ENCODE assay signal across 5 cellular contexts in the genomic region with DNA sequence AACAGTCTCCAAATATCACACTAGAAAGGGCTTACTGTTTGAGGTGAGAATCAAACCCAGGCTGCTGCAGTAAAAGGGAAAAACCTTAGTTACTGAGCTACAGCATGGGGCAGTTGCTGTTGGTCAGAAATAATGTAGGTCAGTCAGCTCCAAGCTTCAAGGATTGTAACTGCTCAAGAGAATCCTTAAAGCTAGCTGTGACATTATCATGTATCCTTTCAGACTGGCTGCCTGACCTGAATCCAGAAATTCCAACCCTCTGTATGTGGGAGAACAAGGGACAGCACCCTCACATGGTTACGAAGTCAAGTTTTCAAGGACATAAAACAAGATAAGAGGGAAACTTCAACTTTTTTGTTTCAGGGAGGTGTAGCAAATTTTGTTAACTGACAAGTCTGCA.
A peak's percentile ranks its signal among the peaks of the same experiment; 100 is the strongest.
DNase-seq lines count a peak whose midpoint lies in the region; ATAC-seq, FAIRE-seq and TF ChIP-seq lines count a peak whose summit lies in the region.
"Not testable (repeated sequence)": the region's sequence is repeated elsewhere in the genome, so short reads cannot be mapped to it uniquely, and the experiment has no call there.

No MANE protein-coding gene starts in this region.

- intact Hi-C loops in testis (cut with DNase I; ENCODE audit: low total_unique reads), result not testable (repeated sequence)

- not testable (repeated sequence) for H2AFZ ChIP-seq in GM23338

- H3K79me2 ChIP-seq in GM23338 (replicated peaks; ENCODE audit: insufficient read depth), result not testable (repeated sequence)

- peaks cover 54% of the 10 kb centered on the region for H3K9me3 Mint-ChIP-seq in GM23338

- not testable (repeated sequence) for H3K27me3 Mint-ChIP-seq in GM23338 (ENCODE audit: insufficient read depth, low read depth, poor library complexity)

- H3F3A ChIP-seq in GM23338 (replicated peaks; ENCODE audit: low read depth), result not testable (repeated sequence)

- peak; percentile 67 for ATAC-seq in GM23338

- FAIRE-seq in bronchial epithelial cell (lab: Jason Lieb, UNC), result peak; percentile 36
- peak; percentile 15 for FAIRE-seq in endometrium (lab: Jason Lieb, UNC)

- 62 to 63% methylated on average over 1 of the region's 1 CpG for WGBS in testis, 2 donors

- not testable (repeated sequence) for H3K9me3 ChIP-seq in testis

- not testable (repeated sequence) for H3K4me2 ChIP-seq in GM23338

- TF ChIP-seq POLR2A in testis (IDR thresholded peaks at IDR 0.05), result not testable (repeated sequence)

- not testable (repeated sequence) for H3K27ac ChIP-seq in GM23338 (ENCODE audit: low read depth); testis

- not testable (repeated sequence) for H3K36me3 Mint-ChIP-seq in GM23338 (ENCODE audit: low read depth)

- TF ChIP-seq CTCF in GM23338 (conservative IDR thresholded peaks at IDR 0.05; ENCODE audit: low read depth in 2 of 2); bronchial epithelial cell (IDR thresholded peaks at IDR 0.05; ENCODE audit: insufficient read depth, low read length, severe bottlenecking); testis (IDR thresholded peaks at IDR 0.05): not testable (repeated sequence)

- H3K36me3 ChIP-seq in GM23338 (ENCODE audit: insufficient read depth); bronchial epithelial cell (ENCODE audit: control insufficient read depth, insufficient read depth, low read length); testis (ENCODE audit: low read depth, missing control alignments): not testable (repeated sequence)

- not testable (repeated sequence) for H3K4me1 Mint-ChIP-seq in GM23338

- H3K4me1 ChIP-seq in GM23338 (ENCODE audit: insufficient read depth); testis: not testable (repeated sequence)

- H3K4me3 Mint-ChIP-seq in GM23338, result not testable (repeated sequence)

- H4K20me1 ChIP-seq in GM23338 (replicated peaks; ENCODE audit: insufficient read depth), result not testable (repeated sequence)

- not testable (repeated sequence) for H3K27me3 ChIP-seq in GM23338 (ENCODE audit: insufficient read depth); bronchial epithelial cell (ENCODE audit: control insufficient read depth, insufficient read depth, low read length); testis

- not testable (repeated sequence) for H3K9me2 ChIP-seq in GM23338 (ENCODE audit: insufficient read depth)

- DNase-seq in GM23338 (ENCODE audit: low spot score) (peak; percentile 3), iPS-NIHi11 (ENCODE audit: low spot score) (peak; percentile 5), testis (peak; percentile 46)
- DNase-seq in bronchial epithelial cell (ENCODE audit: low read depth), result not testable (repeated sequence)

- H3K4me3 ChIP-seq in GM23338; bronchial epithelial cell (ENCODE audit: low read depth, low read length); testis: not testable (repeated sequence)

- H3K27ac Mint-ChIP-seq in GM23338, result not testable (repeated sequence)
